1 cellular context compared by ENCODE assay signal in genomic region chr7:2499181-2499580, GRCh38.
TF ChIP-seq lines count a peak whose summit lies in the region.

No MANE protein-coding gene starts in this region.

TF ChIP-seq in GM23338, 12 proteins besides CTCF, POLR2A, EP300 and RAD21:
- TF ChIP-seq ZNF462 (CRISPR knock-in tag; IDR thresholded peaks at IDR 0.05) (no peak), JUNB (IDR thresholded peaks at IDR 0.05; ENCODE audit: unreplicated experiment) (no peak), REST (IDR thresholded peaks at IDR 0.05; ENCODE audit: unreplicated experiment) (no peak), EZH2phosphoT487 (IDR thresholded peaks at IDR 0.05; ENCODE audit: unreplicated experiment) (no peak), NANOG (IDR thresholded peaks at IDR 0.05; ENCODE audit: borderline replicate concordance) (no peak), CREB1 (CRISPR knock-in tag; IDR thresholded peaks at IDR 0.05; ENCODE audit: low read depth) (no peak), ZNF331 (CRISPR knock-in tag; IDR thresholded peaks at IDR 0.05; ENCODE audit: low read depth) (no peak), ETS1 (IDR thresholded peaks at IDR 0.05) (no peak), ZNF114 (CRISPR knock-in tag; IDR thresholded peaks at IDR 0.05) (no peak), EZH2 (IDR thresholded peaks at IDR 0.05; ENCODE audit: low read depth, unreplicated experiment) (no peak), POLR2AphosphoS5 (IDR thresholded peaks at IDR 0.05; ENCODE audit: low read depth) (no peak), STAT1 (IDR thresholded peaks at IDR 0.05; ENCODE audit: unreplicated experiment) (no peak)
